Comparison of ENCODE assay signal across 24 cellular contexts in genomic region chr7:44167920-44168319, GRCh38. TPM values are rescaled to one million over a fixed set of nuclear protein-coding genes. Genes with fewer than 3 reads are reported as not detected.
DNase-seq lines count a peak whose midpoint lies in the region; ATAC-seq, FAIRE-seq and TF ChIP-seq lines count a peak whose summit lies in the region.
"Had no signal": no experiment of that assay in that cellular context is flagged by ENCODE, and none has a peak within 500 bp of the region (broad histone marks: within the 10 kb centered on the region; RNA-seq: fewer than 3 reads in every experiment).

No MANE protein-coding gene starts in this region.

- no peaks in the 10 kb centered on the region for H3K79me2 ChIP-seq in GM12878 (ENCODE audit: control insufficient read depth, insufficient read depth, low read length)

- no TSS peak for BruUV-seq in GM12878 (replicated peaks; lab: Mats Ljungman, UMichigan)

- no peak overlapping the region for H2AFZ ChIP-seq in GM12878 (ENCODE audit: control insufficient read depth, low read depth, low read length)

- H3K27ac ChIP-seq in GM12878 (ENCODE audit: control insufficient read depth, insufficient read depth): no peak overlapping the region
- H3K27ac ChIP-seq: psoas muscle, SJSA1 had no signal

- no peak for TF ChIP-seq RAD21 in GM12878 (IDR thresholded peaks at IDR 0.05; ENCODE audit: insufficient read depth, low read depth, low read length)

- H3K36me3 ChIP-seq in GM12878 (ENCODE audit: control insufficient read depth in 2 of 2, insufficient read depth in 2 of 2, low read length in 1 of 2): no peaks in the 10 kb centered on the region
- H3K36me3 ChIP-seq: SJSA1 had no signal

- RAD21 ChIA-PET in GM12878 (lab: Charles Lee; ENCODE audit: unreplicated experiment): no interaction called here

- no peak for TF ChIP-seq EP300 in GM12878 (IDR thresholded peaks at IDR 0.05; ENCODE audit: borderline replicate concordance in 1 of 2, control insufficient read depth in 1 of 2, low read depth in 2 of 2, low read length in 2 of 2)

- in situ Hi-C loops in KBM-7 (cut with MboI; ENCODE audit: low pct_unique_long_range_greater_than_20kb, low sequenced_read_pairs): no loop called here
- in situ Hi-C loops in GM12878 (cut with MboI): no loop called here

- no peak for TF ChIP-seq POLR2A in GM12878 (IDR thresholded peaks at IDR 0.05; ENCODE audit: low read depth, low read length)

- no peak overlapping the region for H3K9ac ChIP-seq in GM12878 (ENCODE audit: control insufficient read depth, insufficient read depth, low read length)

- POLR2A ChIA-PET in GM12878 (lab: Charles Lee): no interaction called here

- no peaks in the 10 kb centered on the region for H3K4me1 ChIP-seq in GM12878 (ENCODE audit: control insufficient read depth, insufficient read depth, low read length)
- H3K4me1 ChIP-seq: psoas muscle had no signal

- H3K9me3 ChIP-seq in GM12878 (replicated peaks; ENCODE audit: control insufficient read depth, insufficient read depth, low read length): no peaks in the 10 kb centered on the region
- H3K9me3 ChIP-seq: mucosa of descending colon, psoas muscle, SJSA1 had no signal

- FAIRE-seq in GM12878 (lab: Jason Lieb, UNC) (no peak), D721Med (lab: Jason Lieb, UNC) (no peak)
- FAIRE-seq: bronchial epithelial cell had no signal

- DNase-seq in GM12864 (ENCODE audit: low read depth) (peak; percentile 13), KBM-7 (peak; percentile 51), NOMO-1 treated with DMSO at 0.1 percent for 48 hours (lab: John Stamatoyannopoulos, UW; ENCODE audit: unreplicated experiment) (peak; percentile 57), GM12878 (ENCODE audit: low read depth, low spot score) (no peak), omental fat pad (ENCODE audit: low spot score) (no peak), D721Med (ENCODE audit: insufficient read length, low spot score) (no peak)
- DNase-seq: activated CD8-positive, alpha-beta T cell treated with anti-CD3 and anti-CD28 coated beads for 36 hours; dermis blood vessel endothelial cell; DMS79; hypothalamus; islet precursor cell; mucosa of descending colon; NCI-H2107; NCI-H510A; psoas muscle; stimulated activated CD4-positive, alpha-beta T cell treated with anti-CD3 and anti-CD28 coated beads, Interleukin-2, amount 100 ng/mL, for 24 hours; stimulated activated naive CD8-positive, alpha-beta T cell treated with anti-CD3 and anti-CD28 coated beads, Interleukin-15, Interleukin-2, amounts not matched to agents 100 U/mL and 50 U/mL, for 24 hours; T-helper 2 cell had no signal

- intact Hi-C loops in GM12878 (cut with micrococcal nuclease; ENCODE audit: unreplicated experiment): no loop called here

- no peak overlapping the region for H3K4me2 ChIP-seq in GM12878 (ENCODE audit: control insufficient read depth, insufficient read depth)

- H3K4me3 ChIP-seq in GM12864 (ENCODE audit: low read depth, low read length) (no peak overlapping the region), GM12878 (no peak overlapping the region)
- H3K4me3 ChIP-seq: mucosa of descending colon, psoas muscle, SJSA1 had no signal

- H3K27me3 ChIP-seq in GM12878 (replicated peaks in 1 of 2; ENCODE audit: control insufficient read depth in 2 of 2, insufficient read depth in 2 of 2, low read length in 1 of 2): no peaks in the 10 kb centered on the region; a peak in 1 of 4 replicates
- H3K27me3 ChIP-seq: SJSA1 had no signal

- no peaks in the 10 kb centered on the region for H4K20me1 ChIP-seq in GM12878 (ENCODE audit: control insufficient read depth, insufficient read depth)

- TF ChIP-seq CTCF in GM12864 (IDR thresholded peaks at IDR 0.05; ENCODE audit: low read depth, low read length, missing control alignments) (no peak), GM12878 (IDR thresholded peaks at IDR 0.05 in 2 of 3, conservative IDR thresholded peaks at IDR 0.05 in 1 of 3; ENCODE audit: control insufficient read depth in 2 of 3, extremely low read depth in 1 of 3, insufficient read depth in 1 of 3, low read depth in 3 of 3, low read length in 3 of 3) (no peak), omental fat pad (IDR thresholded peaks at IDR 0.05) (no peak), D721Med (IDR thresholded peaks at IDR 0.05; ENCODE audit: insufficient read depth, missing control alignments) (no peak)

- SMC1A ChIA-PET in GM12878 (lab: Charles Lee; ENCODE audit: uncharacterized antibody, unreplicated experiment): no interaction called here

- CTCF ChIA-PET in GM12878 (lab: Yijun Ruan, JAX): no interaction called here

- ATAC-seq in GM12878 (peak; percentile 80), HG02852 (IDR thresholded peaks at IDR 0.05; ENCODE audit: unreplicated experiment) (no peak), HG03442 (IDR thresholded peaks at IDR 0.05; ENCODE audit: unreplicated experiment) (no peak), omental fat pad (ENCODE audit: low FRiP score) (no peak)
- ATAC-seq: activated CD8-positive, alpha-beta T cell treated with anti-CD3 and anti-CD28 coated beads for 36 hours; mucosa of descending colon; psoas muscle; stimulated activated naive CD8-positive, alpha-beta T cell treated with anti-CD3 and anti-CD28 coated beads, Interleukin-15, Interleukin-2, amounts not matched to agents 100 U/mL and 50 U/mL, for 24 hours; WTC11 had no signal

RNA-seq across cellular contexts. Expression of gene GCK, which starts 21.3 kb away (rescaled TPM):
- not detected in 2 replicates for total RNA-seq in GM12878 (2013; cell fraction: nucleolus; rRNA removed)
- total RNA-seq in GM12878 (2014; rRNA removed) (not detected in 2 replicates), GM12878 (2014; rRNA removed; fragmentation: Illumina TruSeq; extraction: Trizol) (not detected in 2 replicates), GM12878 (2021) (0.24 TPM in 1 of 2 replicates, not detected in the other), omental fat pad (1 to 10 TPM in 2 of 4 donors, under 1 TPM in 2; 0.38 to 3.9 (median 1.1) TPM)
- not detected for polyA plus RNA-seq in GM12878 (2011; ENCODE audit: low read depth)
- polyA plus RNA-seq in GM12878 (2011; rRNA removed) (not detected in 2 replicates), GM12878 (2014; fragmentation: Illumina TruSeq; extraction: Trizol) (not detected in 2 replicates), GM12878 (2014; fragmentation: Nextera tagmentation; extraction: Ambion mirVana) (under 1 TPM in 1 of 2 experiments, not detected in 1; 0.16 TPM), GM12878 (2014; rRNA removed) (not detected in 2 replicates), GM12878 (2016; fragmentation: Nextera tagmentation; extraction: Ambion mirVana) (under 1 TPM in 1 of 2 experiments, not detected in 1; 0.06 TPM)
- not detected in 2 replicates for polyA plus RNA-seq in GM12878 (2011; cell fraction: cytosol; rRNA removed)
- polyA plus RNA-seq in GM12878 (2011; cell fraction: nucleus; rRNA removed): not detected in 2 replicates
- polyA plus RNA-seq in GM12878 (2012): 0.20 TPM in 1 of 2 replicates, not detected in the other
- polyA minus RNA-seq in GM12878 (2011; rRNA and poly(A)+ RNA removed): not detected in 2 replicates
- polyA minus RNA-seq in GM12878 (2011; cell fraction: cytosol; rRNA and poly(A)+ RNA removed): not detected in 2 replicates
- polyA minus RNA-seq in GM12878 (2011; cell fraction: nucleus; rRNA and poly(A)+ RNA removed): not detected in 2 replicates
- total RNA-seq: dermis blood vessel endothelial cell, psoas muscle had no signal

RNA-seq across cellular contexts. Expression of gene MYL7, which starts 26.8 kb away (rescaled TPM):
- not detected in 2 replicates for total RNA-seq in GM12878 (2013; cell fraction: nucleolus; rRNA removed)
- total RNA-seq in GM12878 (2014; rRNA removed) (not detected in 2 replicates), GM12878 (2014; rRNA removed; fragmentation: Illumina TruSeq; extraction: Trizol) (not detected in 2 replicates), GM12878 (2021) (not detected in 2 replicates), omental fat pad (not detected)
- not detected for polyA plus RNA-seq in GM12878 (2011; ENCODE audit: low read depth)
- polyA plus RNA-seq in GM12878 (2011; rRNA removed) (not detected in 2 replicates), GM12878 (2014; fragmentation: Illumina TruSeq; extraction: Trizol) (not detected in 2 replicates), GM12878 (2014; fragmentation: Nextera tagmentation; extraction: Ambion mirVana) (not detected), GM12878 (2014; rRNA removed) (not detected in 2 replicates), GM12878 (2016; fragmentation: Nextera tagmentation; extraction: Ambion mirVana) (1 to 10 TPM in 1 of 2 experiments, not detected in 1; 1.9 TPM)
- polyA plus RNA-seq in GM12878 (2011; cell fraction: cytosol; rRNA removed): not detected in 2 replicates
- not detected in 2 replicates for polyA plus RNA-seq in GM12878 (2011; cell fraction: nucleus; rRNA removed)
- polyA plus RNA-seq in GM12878 (2012): not detected in 2 replicates
- not detected in 2 replicates for polyA minus RNA-seq in GM12878 (2011; rRNA and poly(A)+ RNA removed)
- polyA minus RNA-seq in GM12878 (2011; cell fraction: cytosol; rRNA and poly(A)+ RNA removed): not detected in 2 replicates
- polyA minus RNA-seq in GM12878 (2011; cell fraction: nucleus; rRNA and poly(A)+ RNA removed): not detected in 2 replicates
- total RNA-seq: activated CD8-positive, alpha-beta T cell treated with anti-CD3 and anti-CD28 coated beads for 36 hours; bronchial epithelial cell; dermis blood vessel endothelial cell; lower leg skin; SJSA1 had no signal

RNA-seq across cellular contexts. Expression of gene YKT6, which starts 32.9 kb away (rescaled TPM):
- 18.6 and 19.8 TPM in 2 replicates for total RNA-seq in GM12878 (2013; cell fraction: nucleolus; rRNA removed)
- 72.0 and 78.8 TPM in 2 replicates for total RNA-seq in GM12878 (2014; rRNA removed)
- 48.0 and 48.2 TPM in 2 replicates for total RNA-seq in GM12878 (2014; rRNA removed; fragmentation: Illumina TruSeq; extraction: Trizol)
- total RNA-seq in GM12878 (2021): 70.1 and 74.6 TPM in 2 replicates
- polyA plus RNA-seq in GM12878 (2011; ENCODE audit: low read depth): 33.2 TPM
- 51.2 and 71.2 TPM in 2 replicates for polyA plus RNA-seq in GM12878 (2011; rRNA removed)
- 76.8 and 103 TPM in 2 replicates for polyA plus RNA-seq in GM12878 (2011; cell fraction: cytosol; rRNA removed)
- polyA plus RNA-seq in GM12878 (2011; cell fraction: nucleus; rRNA removed): 83.1 and 91.6 TPM in 2 replicates
- polyA plus RNA-seq in GM12878 (2012): 37.6 and 54.2 TPM in 2 replicates
- 65.7 and 69.7 TPM in 2 replicates for polyA plus RNA-seq in GM12878 (2014; fragmentation: Illumina TruSeq; extraction: Trizol)
- polyA plus RNA-seq in GM12878 (2014; fragmentation: Nextera tagmentation; extraction: Ambion mirVana): 1 to 10 TPM; 1.7 to 3.9 TPM
- polyA plus RNA-seq in GM12878 (2014; rRNA removed): 95.2 and 103 TPM in 2 replicates
- 10 to 100 TPM; 68.0 to 75.1 TPM for polyA plus RNA-seq in GM12878 (2016; fragmentation: Nextera tagmentation; extraction: Ambion mirVana)
- 45.9 and 57.8 TPM in 2 replicates for polyA minus RNA-seq in GM12878 (2011; rRNA and poly(A)+ RNA removed)
- polyA minus RNA-seq in GM12878 (2011; cell fraction: cytosol; rRNA and poly(A)+ RNA removed): 13.1 and 24.2 TPM in 2 replicates
- polyA minus RNA-seq in GM12878 (2011; cell fraction: nucleus; rRNA and poly(A)+ RNA removed): 25.1 and 40.4 TPM in 2 replicates
- total RNA-seq in omental fat pad: 10 to 100 TPM; 48.3 to 75.8 (median 54.4) TPM

RNA-seq across cellular contexts. Expression of gene POLD2, which starts 44.6 kb away (rescaled TPM):
- 86.8 and 93.9 TPM in 2 replicates for total RNA-seq in GM12878 (2013; cell fraction: nucleolus; rRNA removed)
- total RNA-seq in GM12878 (2014; rRNA removed): 149 and 169 TPM in 2 replicates
- total RNA-seq in GM12878 (2014; rRNA removed; fragmentation: Illumina TruSeq; extraction: Trizol): 97.5 and 105 TPM in 2 replicates
- 169 TPM in 2 replicates for total RNA-seq in GM12878 (2021)
- 99.6 TPM for polyA plus RNA-seq in GM12878 (2011; ENCODE audit: low read depth)
- 113 and 179 TPM in 2 replicates for polyA plus RNA-seq in GM12878 (2011; rRNA removed)
- polyA plus RNA-seq in GM12878 (2011; cell fraction: cytosol; rRNA removed): 225 and 290 TPM in 2 replicates
- polyA plus RNA-seq in GM12878 (2011; cell fraction: nucleus; rRNA removed): 281 and 287 TPM in 2 replicates
- polyA plus RNA-seq in GM12878 (2012): 110 and 118 TPM in 2 replicates
- polyA plus RNA-seq in GM12878 (2014; fragmentation: Illumina TruSeq; extraction: Trizol): 61.8 and 118 TPM in 2 replicates
- 10 to 100 TPM; 19.1 to 42.7 TPM for polyA plus RNA-seq in GM12878 (2014; fragmentation: Nextera tagmentation; extraction: Ambion mirVana)
- 193 and 194 TPM in 2 replicates for polyA plus RNA-seq in GM12878 (2014; rRNA removed)
- polyA plus RNA-seq in GM12878 (2016; fragmentation: Nextera tagmentation; extraction: Ambion mirVana): 100 to 1,000 TPM; 266 to 287 TPM
- 75.3 and 127 TPM in 2 replicates for polyA minus RNA-seq in GM12878 (2011; rRNA and poly(A)+ RNA removed)
- 41.1 and 46.9 TPM in 2 replicates for polyA minus RNA-seq in GM12878 (2011; cell fraction: cytosol; rRNA and poly(A)+ RNA removed)
- 54.9 and 61.8 TPM in 2 replicates for polyA minus RNA-seq in GM12878 (2011; cell fraction: nucleus; rRNA and poly(A)+ RNA removed)
- total RNA-seq in omental fat pad: 10 to 100 TPM; 41.9 to 71.3 (median 44.2) TPM

Comparison
In these comparisons a context has a peak if more than half of its experiments do, and no peak if none do; other contexts are left out.
1. DNase-seq: peak in GM12864 (single experiment), KBM-7 (single experiment) and NOMO-1 treated with DMSO at 0.1 percent for 48 hours (single experiment); none in GM12878 (single experiment), omental fat pad (single experiment) and D721Med (single experiment).